In the genomic region with DNA sequence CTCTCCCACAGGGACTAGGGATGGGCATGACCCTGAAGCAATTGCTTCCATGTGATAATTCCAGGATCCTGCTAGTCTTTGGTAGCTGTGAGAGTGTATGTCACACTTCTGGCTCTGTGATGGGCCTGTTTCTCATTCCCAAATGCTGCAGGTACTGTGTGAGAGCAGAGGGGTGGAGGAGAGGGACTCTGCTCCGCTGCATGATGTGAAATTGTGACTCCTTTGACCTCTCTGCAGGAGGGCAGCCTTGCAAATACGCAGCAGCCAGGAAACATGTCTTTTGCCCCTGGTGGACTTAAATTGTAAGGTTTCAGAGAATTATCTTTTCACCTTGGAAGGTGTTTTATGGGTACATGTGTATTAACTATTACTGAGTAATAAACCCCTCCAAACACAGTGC, we compare ENCODE assay signal across 30 cellular contexts.
"Had no signal": no experiment of that assay in that cellular context is flagged by ENCODE, and none has a peak within 500 bp of the region (broad histone marks: within the 10 kb centered on the region; RNA-seq: fewer than 3 reads in every experiment).

No MANE protein-coding gene starts in this region.

- H3K9me3 Mint-ChIP-seq: activated CD4-positive, alpha-beta memory T cell treated with anti-CD3 and anti-CD28 coated beads, Interleukin-2, amount 10 ng/mL, durations not matched to agents 7 days and 5 days; activated CD4-positive, alpha-beta T cell treated with anti-CD3 and anti-CD28 coated beads, Interleukin-2, amount 10 ng/mL, durations not matched to agents 7 days and 5 days; activated T-cell treated with anti-CD3 and anti-CD28 coated beads, Interleukin-2, amount 50 U/mL, for 24 hours; central memory CD8-positive, alpha-beta T cell; dendritic cell treated with granulocyte-macrophage colony-stimulating factor and Interleukin-4, amounts not matched to agents 40 ng/mL and 50 ng/mL, for 4 days; effector memory CD8-positive, alpha-beta T cell; T-helper 2 cell treated with Interferon-gamma antibody and Interleukin-4, amounts not matched to agents 5 μg/mL and 100 μg/mL, for 36 hours had no signal

- H3K9me3 ChIP-seq: heart left ventricle had no signal

- H3K4me3 ChIP-seq: coronary artery, dorsolateral prefrontal cortex, heart left ventricle had no signal

- H3K27ac Mint-ChIP-seq: activated CD4-positive, alpha-beta memory T cell treated with anti-CD3 and anti-CD28 coated beads, Interleukin-2, amount 10 ng/mL, durations not matched to agents 7 days and 5 days; activated CD4-positive, alpha-beta T cell treated with anti-CD3 and anti-CD28 coated beads, Interleukin-2, amount 10 ng/mL, durations not matched to agents 7 days and 5 days; activated naive CD8-positive, alpha-beta T cell; activated T-cell treated with anti-CD3 and anti-CD28 coated beads, Interleukin-2, amount 50 U/mL, for 24 hours; activated T-cell treated with anti-CD3 and anti-CD28 coated beads, Interleukin-2, amount 50 U/mL, for 72 hours; dendritic cell treated with granulocyte-macrophage colony-stimulating factor and Interleukin-4, amounts not matched to agents 40 ng/mL and 50 ng/mL, for 4 days; effector memory CD8-positive, alpha-beta T cell; T-helper 2 cell treated with Interferon-gamma antibody and Interleukin-4, amounts not matched to agents 5 μg/mL and 100 μg/mL, for 36 hours had no signal

- H3K4me3 Mint-ChIP-seq: activated CD4-positive, alpha-beta memory T cell treated with anti-CD3 and anti-CD28 coated beads, Interleukin-2, amount 10 ng/mL, durations not matched to agents 7 days and 5 days; activated CD4-positive, alpha-beta T cell treated with anti-CD3 and anti-CD28 coated beads, Interleukin-2, amount 10 ng/mL, durations not matched to agents 7 days and 5 days; activated naive CD8-positive, alpha-beta T cell; activated T-cell treated with anti-CD3 and anti-CD28 coated beads, Interleukin-2, amount 50 U/mL, for 24 hours; activated T-cell treated with anti-CD3 and anti-CD28 coated beads, Interleukin-2, amount 50 U/mL, for 72 hours; central memory CD8-positive, alpha-beta T cell; dendritic cell treated with granulocyte-macrophage colony-stimulating factor and Interleukin-4, amounts not matched to agents 40 ng/mL and 50 ng/mL, for 4 days; effector memory CD8-positive, alpha-beta T cell; T-helper 17 cell; T-helper 2 cell treated with Interferon-gamma antibody and Interleukin-4, amounts not matched to agents 5 μg/mL and 100 μg/mL, for 36 hours had no signal

- H3K27me3 ChIP-seq: brain microvascular endothelial cell, heart left ventricle had no signal

- ATAC-seq: activated T-cell treated with anti-CD3 and anti-CD28 coated beads, Interleukin-2, amount 50 U/mL, for 72 hours; effector memory CD8-positive, alpha-beta T cell; T-helper 17 cell had no signal

- DNase-seq: activated CD4-positive, alpha-beta memory T cell treated with anti-CD3 and anti-CD28 coated beads, Interleukin-2, amount 10 ng/mL, durations not matched to agents 7 days and 5 days; activated CD4-positive, alpha-beta T cell treated with anti-CD3 and anti-CD28 coated beads for 1 hour; activated CD4-positive, alpha-beta T cell treated with anti-CD3 and anti-CD28 coated beads for 4 hours; activated CD4-positive, alpha-beta T cell treated with anti-CD3 and anti-CD28 coated beads, Interleukin-2, amount 10 ng/mL, durations not matched to agents 7 days and 5 days; activated CD4-positive, alpha-beta T cell treated with anti-CD3 and anti-CD28 coated beads, Interleukin-2, amount 50 U/mL, for 4 hours; activated CD4-positive, CD25-positive, alpha-beta regulatory T cell; activated CD8-positive, alpha-beta memory T cell treated with anti-CD3 and anti-CD28 coated beads, Interleukin-2, amount 50 U/mL, for 48 hours; activated gamma-delta T cell; activated naive CD4-positive, alpha-beta T cell; activated naive CD4-positive, alpha-beta T cell treated with anti-CD3 and anti-CD28 coated beads, Interleukin-2, amount 50 U/mL, for 16 hours; activated T-cell treated with anti-CD3 and anti-CD28 coated beads for 4 hours; activated T-cell treated with anti-CD3 and anti-CD28 coated beads, Interleukin-2, amount 50 U/mL, for 24 hours; activated T-cell treated with anti-CD3 and anti-CD28 coated beads, Interleukin-2, amount 50 U/mL, for 72 hours; amniotic stem cell; anterior cingulate cortex; brain microvascular endothelial cell; dorsolateral prefrontal cortex; effector memory CD8-positive, alpha-beta T cell; foreskin fibroblast; heart left ventricle; T-helper 1 cell; T-helper 17 cell; T1000; WERI-Rb-1 had no signal

- H3K27ac ChIP-seq: brain microvascular endothelial cell, coronary artery, dorsolateral prefrontal cortex, epithelial cell of prostate, heart left ventricle, WERI-Rb-1 had no signal

- H3K36me3 Mint-ChIP-seq: activated naive CD8-positive, alpha-beta T cell had no signal

- H3K27me3 Mint-ChIP-seq: activated CD4-positive, alpha-beta T cell treated with anti-CD3 and anti-CD28 coated beads, Interleukin-2, amount 10 ng/mL, durations not matched to agents 7 days and 5 days; activated T-cell treated with anti-CD3 and anti-CD28 coated beads, Interleukin-2, amount 50 U/mL, for 24 hours had no signal

- H3K36me3 ChIP-seq: brain microvascular endothelial cell, heart left ventricle, WERI-Rb-1 had no signal
